ENCODE assay signal across 8 cellular contexts in the genomic region with DNA sequence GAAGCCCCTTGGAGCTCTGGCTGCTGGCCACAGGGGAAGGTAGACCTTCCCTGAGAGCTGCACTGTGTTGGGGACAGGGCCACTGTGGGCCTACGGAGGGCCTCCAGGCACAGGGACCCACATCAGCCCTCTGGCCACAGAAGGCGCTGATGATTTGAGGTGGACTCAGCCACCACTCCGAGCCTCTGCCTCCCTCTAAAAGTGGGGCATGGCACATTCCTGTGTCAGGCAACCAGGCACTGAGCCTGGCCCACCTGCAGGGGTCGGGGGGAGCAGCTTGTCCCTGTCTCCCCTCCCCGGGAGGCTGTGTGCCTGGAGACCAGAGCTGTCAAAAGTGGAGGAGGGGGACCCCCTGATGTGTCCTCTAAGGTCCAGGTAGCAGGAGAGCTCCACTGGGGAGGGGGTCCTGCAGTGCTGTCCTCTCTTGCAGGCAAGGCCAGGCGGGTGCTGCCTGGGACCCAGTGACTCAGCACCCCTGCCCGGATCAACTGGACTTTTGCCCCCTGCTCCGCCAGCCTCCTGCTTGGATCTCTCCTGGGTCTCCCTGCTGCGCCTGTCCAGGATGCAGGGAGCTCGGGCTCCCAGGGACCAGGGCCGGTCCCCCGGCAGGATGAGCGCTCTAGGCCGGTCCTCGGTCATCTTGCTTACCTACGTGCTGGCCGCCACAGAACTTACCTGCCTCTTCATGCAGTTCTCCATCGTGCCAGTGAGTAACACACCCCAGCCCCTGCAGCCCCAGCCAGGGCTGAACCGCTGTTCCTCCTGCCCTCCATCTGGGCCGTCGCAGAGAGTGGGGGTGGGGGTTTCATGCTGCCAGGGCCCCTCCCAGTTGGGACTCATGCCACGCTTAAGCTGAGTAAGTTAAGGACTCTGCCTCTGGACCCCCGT. TPM values are rescaled to one million over a fixed set of nuclear protein-coding genes. Genes with fewer than 3 reads are reported as not detected.
DNase-seq lines count a peak whose midpoint lies in the region; ATAC-seq and TF ChIP-seq lines count a peak whose summit lies in the region.

No MANE protein-coding gene starts in this region.

- intact Hi-C loops in esophagus muscularis mucosa (cut with DNase I) = no loop called here

- H3K18ac ChIP-seq in trophoblast cell (ENCODE audit: low read length) = peak overlapping the region; percentile 38

- no peak overlapping the region for H3K9ac ChIP-seq in trophoblast cell (ENCODE audit: low read length)

- peak overlapping the region; percentile 71 to 85 (median 81) for H3K27ac ChIP-seq in esophagus muscularis mucosa (replicated peaks in 1 of 4)
- no peak overlapping the region for H3K27ac ChIP-seq in trophoblast cell (ENCODE audit: low read depth, low read length)

- H4K91ac ChIP-seq in trophoblast cell (ENCODE audit: low read depth, low read length) = peak overlapping the region; percentile 90

- H2AK5ac ChIP-seq in trophoblast cell (ENCODE audit: low read length) = no peak overlapping the region

- H3K4me1 ChIP-seq in esophagus muscularis mucosa (peaks cover 28 to 54% (median 46%) of the 10 kb centered on the region in 4 donors), trophoblast cell (ENCODE audit: control insufficient read depth in 1 of 2, insufficient read depth in 2 of 2, low read length in 2 of 2) (peaks cover 24 to 28% of the 10 kb centered on the region in 2 experiments)

- H3K36me3 ChIP-seq in MG63 (no peaks in the 10 kb centered on the region), esophagus muscularis mucosa (no peaks in the 10 kb centered on the region), trophoblast cell (ENCODE audit: control insufficient read depth in 1 of 2, insufficient read depth in 2 of 2, low read length in 2 of 2) (peaks cover 0 to 2% of the 10 kb centered on the region in 2 experiments)

- H2BK5ac ChIP-seq in trophoblast cell (ENCODE audit: low read depth, low read length, poor library complexity) = no peak overlapping the region

- peak overlapping the region; percentile 13 for H3K14ac ChIP-seq in trophoblast cell (ENCODE audit: low read length)

- ATAC-seq in GM21528 (IDR thresholded peaks at IDR 0.05; ENCODE audit: low FRiP score, unreplicated experiment) (no peak), HG03442 (IDR thresholded peaks at IDR 0.05; ENCODE audit: unreplicated experiment) (no peak)

- H3K4me3 ChIP-seq in GM12875 (ENCODE audit: low read depth, low read length) (peak overlapping the region; percentile 60), MG63 (peak overlapping the region; percentile 56), esophagus muscularis mucosa (peak overlapping the region; percentile 65 to 82 (median 74)), trophoblast cell (ENCODE audit: low read depth, low read length) (no peak overlapping the region)

- H2BK12ac ChIP-seq in trophoblast cell (ENCODE audit: low read length) = peak overlapping the region; percentile 19

- H4K12ac ChIP-seq in trophoblast cell (ENCODE audit: low read depth, low read length) = peak overlapping the region; percentile 73

- H3K4ac ChIP-seq in trophoblast cell (ENCODE audit: low read depth, low read length) = no peak overlapping the region

- H3K9me3 ChIP-seq in MG63 (no peaks in the 10 kb centered on the region), esophagus muscularis mucosa (peaks cover 0 to 5% (median 0%) of the 10 kb centered on the region in 4 donors), trophoblast cell (ENCODE audit: insufficient read depth, low read depth, low read length) (peaks cover 2% of the 10 kb centered on the region)

- DNase-seq in MG63 = no peak
- DNase-seq in esophagus muscularis mucosa (ENCODE audit: extremely low spot score) = no peak
- DNase-seq in trophoblast cell = peak in 1 of 2 donors; percentile 16
- no peak for DNase-seq in DMS79 (lab: John Stamatoyannopoulos, UW)
- no peak for DNase-seq in NCI-H146 (lab: John Stamatoyannopoulos, UW)

- no peak overlapping the region for H3K23ac ChIP-seq in trophoblast cell (ENCODE audit: low read length)

- peak overlapping the region; percentile 94 for H4K8ac ChIP-seq in trophoblast cell (ENCODE audit: low read depth, low read length)

- WGBS in esophagus muscularis mucosa = 83% methylated on average over 18 of the region's 23 CpGs
- whole genome bisulfite sequencing in trophoblast cell (ENCODE audit: extremely low coverage, insufficient coverage, insufficient read length) = no CpG with 5 or more reads among the region's 23 CpGs

- no peak for TF ChIP-seq POLR2A in esophagus muscularis mucosa (IDR thresholded peaks at IDR 0.05; ENCODE audit: low read depth)

- TF ChIP-seq EP300 in esophagus muscularis mucosa (IDR thresholded peaks at IDR 0.05) = no peak

- H3K79me1 ChIP-seq in trophoblast cell (ENCODE audit: low read length) = peaks cover 10% of the 10 kb centered on the region

- TF ChIP-seq CTCF in GM12875 (IDR thresholded peaks at IDR 0.05; ENCODE audit: borderline replicate concordance, insufficient read depth, low read depth, low read length) = 0 out of 2 replicates have a peak, but pooled peaks have one; percentile 2
- no peak for TF ChIP-seq CTCF in esophagus muscularis mucosa (IDR thresholded peaks at IDR 0.05)

- peak overlapping the region; percentile 74 for H3K4me2 ChIP-seq in trophoblast cell (ENCODE audit: low read length)

- H3K27me3 ChIP-seq in MG63 (no peaks in the 10 kb centered on the region), esophagus muscularis mucosa (peaks cover 0 to 14% (median 0%) of the 10 kb centered on the region in 4 donors), trophoblast cell (ENCODE audit: insufficient read depth, low read length) (no peaks in the 10 kb centered on the region)

- H2BK120ac ChIP-seq in trophoblast cell (ENCODE audit: insufficient read depth, low read length, poor library complexity) = no peak overlapping the region

- peak overlapping the region; percentile 87 for H2AFZ ChIP-seq in trophoblast cell (ENCODE audit: insufficient read depth, low read length, poor library complexity)

- peaks cover 2% of the 10 kb centered on the region for H3K79me2 ChIP-seq in trophoblast cell (ENCODE audit: control insufficient read depth, insufficient read depth, low read length, poor library complexity)

RNA-seq across cellular contexts. Expression of a gene that starts 17.5 kb away (rescaled TPM):
- total RNA-seq in MG63 (2014; rRNA removed; shearing (Covaris generic); ENCODE audit: low replicate concordance) = 0.56 TPM in 1 of 2 replicates, not detected in the other
- 100 to 1,000 TPM; 153 to 349 (median 186) TPM for total RNA-seq in esophagus muscularis mucosa
- polyA plus RNA-seq in trophoblast cell (2013) = 604 and 638 TPM in 2 replicates

RNA-seq across cellular contexts. Expression of a gene that starts 26.2 kb away (rescaled TPM):
- 4.0 and 26.4 TPM in 2 replicates for total RNA-seq in MG63 (2014; rRNA removed; shearing (Covaris generic); ENCODE audit: low replicate concordance)
- total RNA-seq in esophagus muscularis mucosa = 1 to 10 TPM in 2 of 4 donors, under 1 TPM in 2; 0.83 to 2.3 (median 1.3) TPM
- polyA plus RNA-seq in trophoblast cell (2013) = 252 and 269 TPM in 2 replicates

Comparison
In these comparisons a context has a peak if more than half of its experiments do, and no peak if none do; other contexts are left out.
1. RNA of a gene that starts 17.5 kb away (total RNA-seq): 153 to 349 TPM in esophagus muscularis mucosa; 0.56 TPM in MG63; every median in the first group is over 10 times any median in the second.